10 cellular contexts compared by ENCODE assay signal in genomic region chr17:40347319-40348135, GRCh38. TPM values are rescaled to one million over a fixed set of nuclear protein-coding genes. Genes with fewer than 3 reads are reported as not detected.
A peak's percentile ranks its signal among the peaks of the same experiment; 100 is the strongest.
DNase-seq lines count a peak whose midpoint lies in the region; ATAC-seq and TF ChIP-seq lines count a peak whose summit lies in the region.
"Had no signal": no experiment of that assay in that cellular context is flagged by ENCODE, and none has a peak within 500 bp of the region (broad histone marks: within the 10 kb centered on the region; RNA-seq: fewer than 3 reads in every experiment).

No MANE protein-coding gene starts in this region.

- 33% methylated on average over 7 of the region's 9 CpGs for WGBS in esophagus muscularis mucosa

- H3K27me3 Mint-ChIP-seq in natural killer cell (ENCODE audit: low read depth in 2 of 2) = no peaks in the 10 kb centered on the region

- peak overlapping the region; percentile 89 to 97 for H3K27ac Mint-ChIP-seq in natural killer cell

- peaks cover 61 to 92% of the 10 kb centered on the region in 2 donors for H3K4me1 Mint-ChIP-seq in natural killer cell

- intact Hi-C loops in left ventricle myocardium inferior (cut with micrococcal nuclease) = no loop called here
- intact Hi-C loops in cardiac septum (cut with DNase I) = no loop called here
- intact Hi-C loops in esophagus muscularis mucosa (cut with DNase I) = no loop called here
- intact Hi-C loops in natural killer cell (cut with micrococcal nuclease) = no loop called here
- intact Hi-C loops in vagina (cut with DNase I) = no loop called here

- H3K36me3 ChIP-seq in left ventricle myocardium inferior (peaks cover 36% of the 10 kb centered on the region), esophagus muscularis mucosa (peaks cover 9 to 44% (median 41%) of the 10 kb centered on the region in 4 donors), vagina (peaks cover 3 to 26% of the 10 kb centered on the region in 2 donors)

- H3K4me3 ChIP-seq in left ventricle myocardium inferior = peak overlapping the region; percentile 78
- H3K4me3 ChIP-seq in esophagus muscularis mucosa = peak overlapping the region; percentile 30 to 97 (median 90)
- no peak overlapping the region for H3K4me3 ChIP-seq in vagina

- no peak for TF ChIP-seq EP300 in esophagus muscularis mucosa (IDR thresholded peaks at IDR 0.05)

- H3K4me1 ChIP-seq in left ventricle myocardium inferior (peaks cover 95% of the 10 kb centered on the region), esophagus muscularis mucosa (peaks cover 70 to 99% (median 97%) of the 10 kb centered on the region in 4 donors), vagina (peaks cover 84% of the 10 kb centered on the region)

- TF ChIP-seq POLR2A in esophagus muscularis mucosa (IDR thresholded peaks at IDR 0.05; ENCODE audit: low read depth) = no peak
- no peak for TF ChIP-seq POLR2A in vagina (IDR thresholded peaks at IDR 0.05)

- ATAC-seq in natural killer cell = peak; percentile 21 to 27 (median 26)

- no peaks in the 10 kb centered on the region for H3K9me3 ChIP-seq in left ventricle myocardium inferior (replicated peaks)
- no peaks in the 10 kb centered on the region for H3K9me3 ChIP-seq in esophagus muscularis mucosa
- no peaks in the 10 kb centered on the region for H3K9me3 ChIP-seq in vagina

- H3K27ac ChIP-seq in left ventricle myocardium inferior (replicated peaks) (peak overlapping the region; percentile 97), esophagus muscularis mucosa (replicated peaks in 1 of 4) (peak overlapping the region; percentile 96 to 98 (median 96)), vagina (peak overlapping the region; percentile 97)

- no peak for DNase-seq in left ventricle myocardium inferior
- no peak for DNase-seq in cardiac septum (ENCODE audit: low spot score)
- DNase-seq in esophagus muscularis mucosa (ENCODE audit: extremely low spot score) = no peak
- DNase-seq in natural killer cell = no peak
- DNase-seq in vagina (ENCODE audit: extremely low spot score in 2 of 2) = no peak
- no peak for DNase-seq in NCI-H1436 (lab: John Stamatoyannopoulos, UW)
- DNase-seq in stimulated activated CD4-positive, alpha-beta T cell treated with anti-CD3 and anti-CD28 coated beads, Interleukin-4, amount 100 ng/mL, for 4 hours = no peak
- no peak for DNase-seq in AML-193 (lab: John Stamatoyannopoulos, UW)
- DNase-seq: activated naive CD4-positive, alpha-beta T cell treated with anti-CD3 and anti-CD28 coated beads, Interleukin-2, amount 50 U/mL, for 16 hours; islet precursor cell had no signal

- no peaks in the 10 kb centered on the region for H3K9me3 Mint-ChIP-seq in natural killer cell

- H3K27me3 ChIP-seq in left ventricle myocardium inferior (ENCODE audit: low read depth) = no peaks in the 10 kb centered on the region
- H3K27me3 ChIP-seq in esophagus muscularis mucosa = no peaks in the 10 kb centered on the region
- H3K27me3 ChIP-seq in vagina = no peaks in the 10 kb centered on the region

- TF ChIP-seq CTCF in left ventricle myocardium inferior (IDR thresholded peaks at IDR 0.05; ENCODE audit: borderline replicate concordance) (no peak), esophagus muscularis mucosa (IDR thresholded peaks at IDR 0.05) (no peak), natural killer cell (IDR thresholded peaks at IDR 0.05) (no peak), vagina (IDR thresholded peaks at IDR 0.05) (no peak)

- H3K4me3 Mint-ChIP-seq in natural killer cell = peak overlapping the region; percentile 80

- no peaks in the 10 kb centered on the region for H3K36me3 Mint-ChIP-seq in natural killer cell

RNA-seq across cellular contexts. Expression of gene GJD3, which starts 17.0 kb away (rescaled TPM):
- total RNA-seq in left ventricle myocardium inferior (0.88 TPM), cardiac septum (2.6 TPM), esophagus muscularis mucosa (under 1 TPM in 2 of 4 donors, not detected in 2; 0.40 to 0.50 TPM), natural killer cell (not detected), vagina (12.0 TPM)

RNA-seq across cellular contexts. Expression of gene RARA, which starts 38.5 kb away (rescaled TPM):
- total RNA-seq in left ventricle myocardium inferior (17.1 TPM), cardiac septum (30.7 TPM), esophagus muscularis mucosa (10 to 100 TPM; 26.2 to 53.5 (median 52.2) TPM), natural killer cell (10 to 100 TPM; 75.9 to 94.6 (median 79.1) TPM), vagina (58.9 TPM)

RNA-seq across cellular contexts. Expression of gene CDC6, which starts 59.8 kb away (rescaled TPM):
- 0.55 TPM for total RNA-seq in left ventricle myocardium inferior
- 0.75 TPM for total RNA-seq in cardiac septum
- total RNA-seq in esophagus muscularis mucosa = under 1 TPM; 0.32 to 0.83 (median 0.44) TPM
- total RNA-seq in natural killer cell = 1 to 10 TPM; 3.4 to 4.9 (median 3.8) TPM
- total RNA-seq in vagina = 3.7 TPM

Comparison
In these comparisons a context has a peak if more than half of its experiments do, and no peak if none do; other contexts are left out.
1. H3K4me3 ChIP-seq: peak in left ventricle myocardium inferior (single experiment) and esophagus muscularis mucosa (4 of 4); none in vagina (0 of 2).
2. Peak in every context shown above with its lines, with median percentiles within 50 percentile points of each other: H3K27ac ChIP-seq.